Comparison of ENCODE assay signal across 8 cellular contexts in the genomic region with DNA sequence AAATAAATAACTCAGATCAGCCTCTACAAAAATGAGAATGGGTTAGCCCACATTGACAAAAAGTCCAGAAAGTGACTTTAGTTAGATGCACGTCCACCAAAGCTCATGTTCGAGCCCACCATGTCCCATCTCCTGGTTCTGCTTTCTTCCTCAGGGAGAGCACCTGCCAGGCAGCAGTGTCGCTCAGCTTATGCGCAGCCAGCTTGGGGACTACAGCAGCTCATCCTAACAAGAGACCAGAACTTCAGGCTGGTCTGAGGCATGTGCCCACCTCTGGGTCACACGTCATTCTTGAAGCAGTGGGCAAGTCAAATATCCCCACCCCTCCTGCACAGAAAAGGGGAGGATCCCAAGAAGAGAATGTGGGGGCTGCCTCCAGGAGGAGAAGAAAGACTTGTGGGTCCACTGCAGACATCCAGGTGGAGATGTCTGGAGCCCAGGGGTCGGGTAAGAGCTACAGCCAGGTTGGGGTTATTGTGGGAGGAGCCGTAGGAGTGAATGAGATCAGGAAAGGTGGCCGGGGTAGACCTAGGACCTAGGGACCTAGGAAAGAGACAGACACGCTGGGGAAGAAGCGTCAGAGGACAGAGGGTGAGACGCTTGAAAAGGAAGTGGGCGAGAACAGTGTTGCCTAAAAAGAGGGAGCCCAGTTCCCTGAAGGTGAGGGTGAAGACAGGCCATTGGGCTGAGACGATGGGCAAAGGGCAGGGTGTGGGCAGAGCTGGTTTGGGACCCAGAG. TPM values are rescaled to one million over a fixed set of nuclear protein-coding genes. Genes with fewer than 3 reads are reported as not detected.
A peak's percentile ranks its signal among the peaks of the same experiment; 100 is the strongest.
DNase-seq lines count a peak whose midpoint lies in the region; ATAC-seq and TF ChIP-seq lines count a peak whose summit lies in the region.

No MANE protein-coding gene starts in this region.

- H3K9me3 ChIP-seq in CD8-positive, alpha-beta memory T cell (ENCODE audit: low read length) = no peaks in the 10 kb centered on the region
- no peaks in the 10 kb centered on the region for H3K9me3 ChIP-seq in neural cell (ENCODE audit: low read length)

- H3K4me3 Mint-ChIP-seq in CD8-positive, alpha-beta memory T cell = peak overlapping the region; percentile 58 to 88 (median 80)

- no peaks in the 10 kb centered on the region for H3K36me3 Mint-ChIP-seq in CD8-positive, alpha-beta memory T cell

- ATAC-seq in GM21390 (IDR thresholded peaks at IDR 0.05; ENCODE audit: unreplicated experiment) = no peak

- H3K9me3 Mint-ChIP-seq in CD8-positive, alpha-beta memory T cell = peaks cover 0 to 4% (median 0%) of the 10 kb centered on the region in 5 donors

- no peak overlapping the region for H3K27ac ChIP-seq in CD8-positive, alpha-beta memory T cell (ENCODE audit: low read depth, low read length)
- no peak overlapping the region for H3K27ac ChIP-seq in neural cell (ENCODE audit: low read length)

- H3K27ac Mint-ChIP-seq in CD8-positive, alpha-beta memory T cell = peak overlapping the region in 1 of 8 donors; percentile 52

- peak overlapping the region; percentile 45 for H3K9ac ChIP-seq in neural cell (ENCODE audit: low read length)

- H3K4me2 ChIP-seq in neural cell (ENCODE audit: low read length) = no peak overlapping the region

- POLR2A ChIA-PET in CD8-positive, alpha-beta memory T cell (lab: Charles Lee) = no interaction called here

- peaks cover 10 to 26% (median 26%) of the 10 kb centered on the region in 3 donors for H3K4me1 Mint-ChIP-seq in CD8-positive, alpha-beta memory T cell

- H3K4me1 ChIP-seq in CD8-positive, alpha-beta memory T cell (ENCODE audit: insufficient read depth, low read length) = peaks cover 7% of the 10 kb centered on the region

- H3K27me3 Mint-ChIP-seq in CD8-positive, alpha-beta memory T cell = peaks cover 12 to 41% of the 10 kb centered on the region in 2 donors

- no peak for TF ChIP-seq POLR2A in NB4 (IDR thresholded peaks at IDR 0.05; ENCODE audit: extremely low read depth, insufficient read length)

- no peaks in the 10 kb centered on the region for H4K20me1 ChIP-seq in neural cell (ENCODE audit: insufficient read depth)

- CTCF ChIA-PET in CD8-positive, alpha-beta memory T cell (lab: Charles Lee) = interaction anchor here (1.2 kb wide), 1 partner anchor 17 kb away, joined by 6 read pairs; no protein-coding TSS in a partner anchor

- no peak for TF ChIP-seq RAD21 in neural cell (conservative IDR thresholded peaks at IDR 0.05)

- H3K36me3 ChIP-seq in CD8-positive, alpha-beta memory T cell (ENCODE audit: insufficient read depth, low read length) = no peaks in the 10 kb centered on the region
- no peaks in the 10 kb centered on the region for H3K36me3 ChIP-seq in neural cell (ENCODE audit: insufficient read depth, low read length)

- H3K4me3 ChIP-seq in CD8-positive, alpha-beta memory T cell (ENCODE audit: low read length) = peak overlapping the region; percentile 61
- H3K4me3 ChIP-seq in NB4 (ENCODE audit: low read depth, low read length) (peak overlapping the region; percentile 59), epithelial cell of esophagus (ENCODE audit: low read length) (peak overlapping the region; percentile 64), neural cell (ENCODE audit: low read length) (peak overlapping the region; percentile 61)

- peak overlapping the region; percentile 85 for H2AFZ ChIP-seq in neural cell (ENCODE audit: low read depth, low read length)

- no peaks in the 10 kb centered on the region for H3K9me2 ChIP-seq in neural cell (ENCODE audit: insufficient read depth, low read length)

- no peak for DNase-seq in CD8-positive, alpha-beta memory T cell
- DNase-seq in NB4 (ENCODE audit: low read depth) = peak; percentile 41
- DNase-seq in epithelial cell of esophagus (ENCODE audit: low read depth) = no peak
- DNase-seq in stimulated activated naive CD4-positive, alpha-beta T cell (lab: John Stamatoyannopoulos, UW) = no peak
- DNase-seq in amygdala (lab: John Stamatoyannopoulos, UW) = no peak
- no peak for DNase-seq in NCI-H510A treated with DMSO at 0.1 percent for 48 hours (lab: John Stamatoyannopoulos, UW)

- H3K27me3 ChIP-seq in CD8-positive, alpha-beta memory T cell (ENCODE audit: insufficient read depth, low read length, poor library complexity, severe bottlenecking) = peaks cover 4% of the 10 kb centered on the region
- no peaks in the 10 kb centered on the region for H3K27me3 ChIP-seq in neural cell (ENCODE audit: insufficient read depth, low read depth, low read length)

- no peak for TF ChIP-seq EP300 in neural cell (conservative IDR thresholded peaks at IDR 0.05; ENCODE audit: poor library complexity, severe bottlenecking)

- TF ChIP-seq CTCF in NB4 (IDR thresholded peaks at IDR 0.05; ENCODE audit: low read depth, low read length) (no peak), epithelial cell of esophagus (IDR thresholded peaks at IDR 0.05; ENCODE audit: insufficient read depth, low read depth, low read length, missing control alignments) (no peak), neural cell (IDR thresholded peaks at IDR 0.05; ENCODE audit: poor library complexity, severe bottlenecking) (no peak)

- no peaks in the 10 kb centered on the region for H3K79me2 ChIP-seq in neural cell (replicated peaks; ENCODE audit: insufficient read depth, low read length)

- no peaks in the 10 kb centered on the region for H3F3A ChIP-seq in neural cell (ENCODE audit: insufficient read depth, low read length, poor library complexity, severe bottlenecking)

TF ChIP-seq in neural cell, 6 proteins besides CTCF, POLR2A, EP300 and RAD21:
- TF ChIP-seq MXI1 (conservative IDR thresholded peaks at IDR 0.05; ENCODE audit: poor library complexity, severe bottlenecking) (no peak), TAF1 (IDR thresholded peaks at IDR 0.05; ENCODE audit: low read depth) (no peak), POLR2AphosphoS5 (IDR thresholded peaks at IDR 0.05) (no peak), SMC3 (conservative IDR thresholded peaks at IDR 0.05; ENCODE audit: poor library complexity) (no peak), EZH2 (IDR thresholded peaks at IDR 0.05; ENCODE audit: borderline replicate concordance, insufficient read depth, low read length, poor library complexity, severe bottlenecking) (no peak)
- TF ChIP-seq, protein P1, sequence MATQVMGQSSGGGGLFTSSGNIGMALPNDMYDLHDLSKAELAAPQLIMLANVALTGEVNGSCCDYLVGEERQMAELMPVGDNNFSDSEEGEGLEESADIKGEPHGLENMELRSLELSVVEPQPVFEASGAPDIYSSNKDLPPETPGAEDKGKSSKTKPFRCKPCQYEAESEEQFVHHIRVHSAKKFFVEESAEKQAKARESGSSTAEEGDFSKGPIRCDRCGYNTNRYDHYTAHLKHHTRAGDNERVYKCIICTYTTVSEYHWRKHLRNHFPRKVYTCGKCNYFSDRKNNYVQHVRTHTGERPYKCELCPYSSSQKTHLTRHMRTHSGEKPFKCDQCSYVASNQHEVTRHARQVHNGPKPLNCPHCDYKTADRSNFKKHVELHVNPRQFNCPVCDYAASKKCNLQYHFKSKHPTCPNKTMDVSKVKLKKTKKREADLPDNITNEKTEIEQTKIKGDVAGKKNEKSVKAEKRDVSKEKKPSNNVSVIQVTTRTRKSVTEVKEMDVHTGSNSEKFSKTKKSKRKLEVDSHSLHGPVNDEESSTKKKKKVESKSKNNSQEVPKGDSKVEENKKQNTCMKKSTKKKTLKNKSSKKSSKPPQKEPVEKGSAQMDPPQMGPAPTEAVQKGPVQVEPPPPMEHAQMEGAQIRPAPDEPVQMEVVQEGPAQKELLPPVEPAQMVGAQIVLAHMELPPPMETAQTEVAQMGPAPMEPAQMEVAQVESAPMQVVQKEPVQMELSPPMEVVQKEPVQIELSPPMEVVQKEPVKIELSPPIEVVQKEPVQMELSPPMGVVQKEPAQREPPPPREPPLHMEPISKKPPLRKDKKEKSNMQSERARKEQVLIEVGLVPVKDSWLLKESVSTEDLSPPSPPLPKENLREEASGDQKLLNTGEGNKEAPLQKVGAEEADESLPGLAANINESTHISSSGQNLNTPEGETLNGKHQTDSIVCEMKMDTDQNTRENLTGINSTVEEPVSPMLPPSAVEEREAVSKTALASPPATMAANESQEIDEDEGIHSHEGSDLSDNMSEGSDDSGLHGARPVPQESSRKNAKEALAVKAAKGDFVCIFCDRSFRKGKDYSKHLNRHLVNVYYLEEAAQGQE (IDR thresholded peaks at IDR 0.05; ENCODE audit: borderline replicate concordance) = no peak

RNA-seq across cellular contexts. Expression of a gene that starts 52.5 kb away (rescaled TPM):
- 100 to 1,000 TPM; 153 to 165 TPM for total RNA-seq in CD8-positive, alpha-beta memory T cell
- polyA plus RNA-seq in CD8-positive, alpha-beta memory T cell = 178 TPM
- polyA plus RNA-seq in neural cell = 40.0 and 53.0 TPM in 2 replicates
- 49.9 and 59.4 TPM in 2 replicates for polyA minus RNA-seq in neural cell
